8 cellular contexts compared by ENCODE assay signal in the genomic region with DNA sequence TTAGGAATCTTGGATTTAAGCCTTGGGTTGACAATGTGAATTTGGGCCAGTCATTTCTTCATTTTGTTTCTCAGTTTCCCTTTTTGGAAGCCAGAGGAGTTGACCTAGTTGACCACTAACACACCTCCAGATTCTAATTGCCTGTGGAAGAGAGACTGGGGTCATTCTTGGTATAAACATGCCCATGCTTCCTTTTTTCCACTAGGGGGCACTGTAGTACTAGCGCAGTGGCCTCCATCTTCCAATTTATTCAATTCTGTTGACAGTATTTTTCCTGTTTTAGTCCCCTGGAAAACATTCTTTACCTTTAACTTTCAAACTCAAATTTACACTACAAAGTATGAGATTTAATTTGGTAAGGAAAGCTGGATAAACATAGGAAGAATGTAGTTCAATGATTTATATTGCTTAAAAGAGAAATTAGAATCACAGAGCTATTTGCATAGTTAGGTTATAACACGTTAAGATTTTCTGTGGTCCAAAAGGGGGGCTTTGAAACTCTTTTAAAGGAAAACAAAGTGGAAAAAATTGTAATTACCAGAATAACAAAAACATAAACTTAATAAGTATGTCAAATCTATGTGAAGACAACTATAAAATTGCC. TPM values are rescaled to one million over a fixed set of nuclear protein-coding genes. Genes with fewer than 3 reads are reported as not detected.
DNase-seq lines count a peak whose midpoint lies in the region; ATAC-seq, FAIRE-seq and TF ChIP-seq lines count a peak whose summit lies in the region.

No MANE protein-coding gene starts in this region.

- POLR2A ChIA-PET in CD4-positive, alpha-beta memory T cell (lab: Charles Lee; ENCODE audit: partially characterized antibody), result interaction anchor here (0.9 to 1.0 kb wide), 3 partner anchors 69 to 72 kb away, joined by 3 to 5 read pairs (median 4); partner anchors contain the start of gene NFE2L2
- POLR2A ChIA-PET in RWPE1 (lab: Yijun Ruan, JAX; ENCODE audit: low non-redundant PET), result no interaction called here

- H3K4me1 ChIP-seq in CD4-positive, alpha-beta memory T cell (ENCODE audit: insufficient read depth, low read length), result peaks cover 5% of the 10 kb centered on the region
- H3K4me1 ChIP-seq in endodermal cell (ENCODE audit: control insufficient read depth, insufficient read depth, low read length), result no peaks in the 10 kb centered on the region

- TF ChIP-seq CTCF in RWPE1 (conservative IDR thresholded peaks at IDR 0.05; ENCODE audit: low read depth) (peak; percentile 95), endodermal cell (conservative IDR thresholded peaks at IDR 0.05) (peak; percentile 99)

- peak; percentile 37 to 56 (median 54) for DNase-seq in CD4-positive, alpha-beta memory T cell
- DNase-seq in GM12892 (ENCODE audit: insufficient read length) (no peak), M059J (ENCODE audit: low read depth) (peak; percentile 51), RWPE1 (ENCODE audit: low spot score) (peak; percentile 52), endodermal cell (no peak), mucosa of gallbladder (ENCODE audit: low spot score) (peak; percentile 21)

- H3K9ac ChIP-seq in endodermal cell (ENCODE audit: extremely low read depth, low read length, poor library complexity, severe bottlenecking), result no peak overlapping the region

- no peaks in the 10 kb centered on the region for H3K9me3 Mint-ChIP-seq in CD4-positive, alpha-beta memory T cell
- H3K9me3 Mint-ChIP-seq in endodermal cell, result no peaks in the 10 kb centered on the region

- FAIRE-seq in GM12892 (lab: Jason Lieb, UNC), result peak; percentile 86

- no peak overlapping the region for H3K27ac Mint-ChIP-seq in CD4-positive, alpha-beta memory T cell
- H3K27ac Mint-ChIP-seq in endodermal cell, result no peak overlapping the region

- no peak for TF ChIP-seq POLR2A in GM12892 (IDR thresholded peaks at IDR 0.05; ENCODE audit: low read depth, low read length)

- H3K4me3 ChIP-seq in CD4-positive, alpha-beta memory T cell (ENCODE audit: low read length in 2 of 2), result no peak overlapping the region
- no peak overlapping the region for H3K4me3 ChIP-seq in endodermal cell (ENCODE audit: low read length)

- H3K9me3 ChIP-seq in CD4-positive, alpha-beta memory T cell (ENCODE audit: control insufficient read depth in 1 of 2, low read length in 2 of 2), result no peaks in the 10 kb centered on the region
- H3K9me3 ChIP-seq in endodermal cell (ENCODE audit: control insufficient read depth, low read length), result no peaks in the 10 kb centered on the region

- peaks cover 2% of the 10 kb centered on the region in 2 donors for H3K36me3 Mint-ChIP-seq in CD4-positive, alpha-beta memory T cell
- H3K36me3 Mint-ChIP-seq in endodermal cell (ENCODE audit: low read depth), result peaks cover 9% of the 10 kb centered on the region

- H3K36me3 ChIP-seq in CD4-positive, alpha-beta memory T cell (ENCODE audit: insufficient read depth, low read length), result no peaks in the 10 kb centered on the region
- H3K36me3 ChIP-seq in endodermal cell (ENCODE audit: control insufficient read depth, insufficient read depth, low read length), result no peaks in the 10 kb centered on the region

- no peaks in the 10 kb centered on the region for H3K27me3 Mint-ChIP-seq in CD4-positive, alpha-beta memory T cell
- no peaks in the 10 kb centered on the region for H3K27me3 Mint-ChIP-seq in endodermal cell (ENCODE audit: insufficient read depth)

- no peaks in the 10 kb centered on the region for H3K27me3 ChIP-seq in CD4-positive, alpha-beta memory T cell (ENCODE audit: insufficient read depth, low read length)
- H3K27me3 ChIP-seq in endodermal cell (ENCODE audit: control insufficient read depth, insufficient read depth, low read length, poor library complexity, severe bottlenecking), result no peaks in the 10 kb centered on the region

- H3K27ac ChIP-seq in CD4-positive, alpha-beta memory T cell (ENCODE audit: low read depth, low read length), result no peak overlapping the region
- H3K27ac ChIP-seq in RWPE1, result no peak overlapping the region
- no peak overlapping the region for H3K27ac ChIP-seq in endodermal cell (ENCODE audit: low read depth, low read length)

- peaks cover 0 to 8% (median 4%) of the 10 kb centered on the region in 4 donors for H3K4me1 Mint-ChIP-seq in CD4-positive, alpha-beta memory T cell
- peaks cover 12% of the 10 kb centered on the region for H3K4me1 Mint-ChIP-seq in endodermal cell

- no peak for ATAC-seq in GM19397 (IDR thresholded peaks at IDR 0.05; ENCODE audit: unreplicated experiment)
- ATAC-seq in HG02970 (IDR thresholded peaks at IDR 0.05; ENCODE audit: low FRiP score, unreplicated experiment), result no peak

- WGBS in endodermal cell (ENCODE audit: insufficient coverage in 1 of 2, insufficient read length in 1 of 2), 2 experiments, result 0 to 48% methylated on average over 1 to 2 of the region's 2 CpGs

- CTCF ChIA-PET in CD4-positive, alpha-beta memory T cell (lab: Charles Lee; ENCODE audit: partially characterized antibody), result interaction anchor here (0.6 to 5.9 kb wide), 41 partner anchors 9 to 438 kb away, joined by 3 to 178 read pairs (median 4); partner anchors contain the start of genes AGPS, HNRNPA3 and NFE2L2
- CTCF ChIA-PET in RWPE1 (lab: Yijun Ruan, JAX), result interaction anchor here (0.5 to 1.6 kb wide), 17 partner anchors 19 to 423 kb away, joined by 3 to 7 read pairs (median 4); partner anchors contain the start of gene NFE2L2

- intact Hi-C loops in CD4-positive, alpha-beta memory T cell (cut with micrococcal nuclease), result loop anchor here (1.0 to 5.0 kb wide), 6 partner anchors 81 to 1333 kb away; partner anchors contain the start of gene LNPK

- no peak overlapping the region for H3K4me3 Mint-ChIP-seq in CD4-positive, alpha-beta memory T cell
- H3K4me3 Mint-ChIP-seq in endodermal cell, result no peak overlapping the region

RNA-seq across cellular contexts. Expression of gene AGPS, which starts 57.5 kb away (rescaled TPM):
- 10 to 100 TPM; 28.3 to 29.7 TPM for total RNA-seq in CD4-positive, alpha-beta memory T cell
- 10 to 100 TPM; 13.8 to 17.4 TPM for polyA plus RNA-seq in CD4-positive, alpha-beta memory T cell
- 25.4 TPM for polyA plus RNA-seq in GM12892 (2012; ENCODE audit: missing spikeins)
- 32.2 and 46.7 TPM in 2 replicates for total RNA-seq in M059J (2014; rRNA removed; shearing (Covaris generic))
- total RNA-seq in endodermal cell (10 to 100 TPM; 76.8 to 86.1 TPM), mucosa of gallbladder (34.5 TPM)
- 30.3 TPM for polyA plus RNA-seq in endodermal cell (2013, experiment 1 of 2)
- 26.9 TPM for polyA plus RNA-seq in endodermal cell (2013, experiment 2 of 2)

Comparison
In these comparisons a context has a peak if more than half of its experiments do, and no peak if none do; other contexts are left out.
1. DNase-seq: peak in CD4-positive, alpha-beta memory T cell (5 of 5), M059J (single experiment), RWPE1 (single experiment) and mucosa of gallbladder (single experiment); none in GM12892 (single experiment) and endodermal cell (single experiment).